ENCODE assay signal across 8 cellular contexts in the genomic region with DNA sequence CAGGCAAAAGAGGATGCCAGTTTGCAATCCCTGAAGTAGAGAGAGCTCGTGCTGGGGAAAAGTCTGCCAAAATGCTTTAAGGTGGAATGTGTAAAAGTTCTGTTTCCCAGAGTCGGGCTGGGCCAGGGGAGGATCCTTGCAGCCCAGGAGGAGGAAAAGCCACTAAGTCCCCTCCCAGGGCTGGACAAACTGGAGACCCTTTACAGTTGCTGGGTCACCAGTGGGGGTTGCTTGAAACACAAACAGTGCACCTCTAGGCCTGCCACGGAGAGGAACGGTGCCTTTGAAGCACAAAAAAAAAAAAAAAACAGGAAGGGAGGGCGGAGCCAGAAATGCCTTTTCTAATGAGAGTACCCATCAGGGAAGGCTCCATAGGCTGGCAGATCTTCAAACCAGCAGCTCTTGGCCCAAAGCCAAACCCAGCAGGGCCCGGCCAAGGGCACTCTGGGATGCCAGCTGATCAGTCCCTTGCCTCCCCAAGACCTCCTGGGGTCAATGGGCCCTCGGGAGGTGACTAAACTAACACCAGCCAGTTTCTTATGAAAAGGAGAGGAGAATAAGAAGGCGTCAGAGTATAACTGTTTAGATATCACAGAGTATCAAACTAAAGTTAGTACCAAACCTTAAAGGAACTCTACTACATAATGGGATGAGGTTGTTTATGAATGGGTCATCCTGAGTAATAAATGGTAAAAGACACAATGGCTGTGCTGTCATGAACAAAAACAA. TPM values are rescaled to one million over a fixed set of nuclear protein-coding genes. Genes with fewer than 3 reads are reported as not detected.
DNase-seq lines count a peak whose midpoint lies in the region; ATAC-seq and TF ChIP-seq lines count a peak whose summit lies in the region.

No MANE protein-coding gene starts in this region.

- intact Hi-C loops in activated CD4-positive, alpha-beta memory T cell treated with anti-CD3 and anti-CD28 coated beads for 36 hours (cut with micrococcal nuclease), result loop anchor here (1.0 to 5.0 kb wide), 4 partner anchors 10 to 214 kb away; partner anchors contain the start of gene HLA-A
- intact Hi-C loops in esophagus muscularis mucosa (cut with DNase I), result loop anchor here (5.0 kb wide), 1 partner anchor 79 kb away; no protein-coding TSS in a partner anchor
- intact Hi-C loops in transverse colon (cut with DNase I; ENCODE audit: low total_unique reads), result loop anchor here (2.0 kb wide), 1 partner anchor 41 kb away; no protein-coding TSS in a partner anchor

- peak overlapping the region; percentile 82 for H3K4me3 Mint-ChIP-seq in activated CD4-positive, alpha-beta memory T cell treated with anti-CD3 and anti-CD28 coated beads for 36 hours

- H3K27ac Mint-ChIP-seq in activated CD4-positive, alpha-beta memory T cell treated with anti-CD3 and anti-CD28 coated beads for 36 hours, result peak overlapping the region; percentile 95

- H3K36me3 ChIP-seq in esophagus muscularis mucosa, result peaks cover 0 to 7% (median 2%) of the 10 kb centered on the region in 4 donors
- H3K36me3 ChIP-seq in mucosa of stomach (ENCODE audit: control insufficient read depth, insufficient read depth, low read length), result no peaks in the 10 kb centered on the region
- H3K36me3 ChIP-seq in transverse colon, result no peaks in the 10 kb centered on the region

- H3K27ac ChIP-seq in esophagus muscularis mucosa (replicated peaks in 1 of 4), result peak overlapping the region; percentile 78 to 88 (median 84)
- H3K27ac ChIP-seq in transverse colon, result peak overlapping the region; percentile 88 to 94 (median 92)

- H3K9ac ChIP-seq in mucosa of stomach (ENCODE audit: low read length), result peak overlapping the region; percentile 72

- H3K4me3 ChIP-seq in esophagus muscularis mucosa, result peak overlapping the region; percentile 42 to 50 (median 46)
- H3K4me3 ChIP-seq in mucosa of stomach (ENCODE audit: low read length), result peak overlapping the region; percentile 49
- peak overlapping the region in 3 of 4 donors; percentile 31 to 54 (median 36) for H3K4me3 ChIP-seq in transverse colon

- TF ChIP-seq EP300 in esophagus muscularis mucosa (IDR thresholded peaks at IDR 0.05) (no peak), transverse colon (IDR thresholded peaks at IDR 0.05; ENCODE audit: low read depth) (no peak)

- CTCF ChIA-PET in activated CD4-positive, alpha-beta memory T cell treated with anti-CD3 and anti-CD28 coated beads for 36 hours (lab: Charles Lee), result interaction anchor here (0.6 to 5.1 kb wide), 6 partner anchors 10 to 312 kb away, joined by 3 to 45 read pairs (median 3); no protein-coding TSS in a partner anchor

- in situ Hi-C loops in transverse colon (cut with MboI; ENCODE audit: low pct_ligation_motif_present in 1 of 4, low pct_unique_long_range_greater_than_20kb in 1 of 4, low sequenced_read_pairs in 3 of 4), result no loop called here

- TF ChIP-seq CTCF in esophagus muscularis mucosa (IDR thresholded peaks at IDR 0.05), result no peak
- no peak for TF ChIP-seq CTCF in transverse colon (IDR thresholded peaks at IDR 0.05)

- DNase-seq in COLO668 (lab: John Stamatoyannopoulos, UW; ENCODE audit: unreplicated experiment), result peak; percentile 81
- DNase-seq in HCEC 1CT, result peak; percentile 70
- DNase-seq in NCI-H510A (lab: John Stamatoyannopoulos, UW), result peak; percentile 85
- DNase-seq in activated CD4-positive, alpha-beta memory T cell treated with anti-CD3 and anti-CD28 coated beads for 36 hours, result peak; percentile 90
- no peak for DNase-seq in esophagus muscularis mucosa (ENCODE audit: extremely low spot score)
- DNase-seq in transverse colon, result peak; percentile 91

- POLR2A ChIA-PET in activated CD4-positive, alpha-beta memory T cell treated with anti-CD3 and anti-CD28 coated beads for 36 hours (lab: Charles Lee), result interaction anchor here (0.6 to 2.3 kb wide), 3 partner anchors 10 to 21 kb away, joined by 3 to 14 read pairs (median 8); no protein-coding TSS in a partner anchor

- TF ChIP-seq POLR2A in esophagus muscularis mucosa (IDR thresholded peaks at IDR 0.05; ENCODE audit: low read depth), result no peak
- TF ChIP-seq POLR2A in transverse colon (IDR thresholded peaks at IDR 0.05), result no peak

- peaks cover 36 to 49% (median 46%) of the 10 kb centered on the region in 4 donors for H3K4me1 ChIP-seq in esophagus muscularis mucosa
- H3K4me1 ChIP-seq in mucosa of stomach (ENCODE audit: control insufficient read depth, insufficient read depth, low read length), result peaks cover 36% of the 10 kb centered on the region
- peaks cover 18 to 46% (median 33%) of the 10 kb centered on the region in 4 donors for H3K4me1 ChIP-seq in transverse colon

- H3K9me3 ChIP-seq in esophagus muscularis mucosa (no peaks in the 10 kb centered on the region), mucosa of stomach (ENCODE audit: control insufficient read depth, low read length) (no peaks in the 10 kb centered on the region), transverse colon (no peaks in the 10 kb centered on the region)

- H3K27me3 ChIP-seq in esophagus muscularis mucosa (no peaks in the 10 kb centered on the region), mucosa of stomach (ENCODE audit: control insufficient read depth, insufficient read depth, low read length) (no peaks in the 10 kb centered on the region), transverse colon (no peaks in the 10 kb centered on the region)

- H3K27me3 Mint-ChIP-seq in activated CD4-positive, alpha-beta memory T cell treated with anti-CD3 and anti-CD28 coated beads for 36 hours, result no peaks in the 10 kb centered on the region

- no peak for ATAC-seq in HG03139 (IDR thresholded peaks at IDR 0.05; ENCODE audit: unreplicated experiment)

- H3K4me1 Mint-ChIP-seq in activated CD4-positive, alpha-beta memory T cell treated with anti-CD3 and anti-CD28 coated beads for 36 hours (ENCODE audit: low read depth), result peaks cover 43% of the 10 kb centered on the region

- WGBS in esophagus muscularis mucosa, result 8% methylated on average over 8 of the region's 8 CpGs
- 5 to 7% methylated on average over 6 to 8 of the region's 8 CpGs for WGBS in transverse colon (ENCODE audit: low coverage in 1 of 2), 2 donors

- no peaks in the 10 kb centered on the region for H3K36me3 Mint-ChIP-seq in activated CD4-positive, alpha-beta memory T cell treated with anti-CD3 and anti-CD28 coated beads for 36 hours

- H3K9me3 Mint-ChIP-seq in activated CD4-positive, alpha-beta memory T cell treated with anti-CD3 and anti-CD28 coated beads for 36 hours, result no peaks in the 10 kb centered on the region

RNA-seq across cellular contexts. Expression of gene HLA-A, which starts 23.7 kb away (rescaled TPM):
- total RNA-seq in activated CD4-positive, alpha-beta memory T cell treated with anti-CD3 and anti-CD28 coated beads for 36 hours, result 1,000 to 10,000 TPM; 1,413 to 1,470 TPM
- total RNA-seq in esophagus muscularis mucosa (100 to 1,000 TPM; 243 to 610 (median 499) TPM), transverse colon (1,000 to 10,000 TPM in 3 of 4 donors, 100 to 1,000 TPM in 1; 733 to 1,932 (median 1,470) TPM)
